ENCODE assay signal across 13 cellular contexts in genomic region chr14:89519000-89519399, GRCh38.
DNase-seq lines count a peak whose midpoint lies in the region; ATAC-seq and TF ChIP-seq lines count a peak whose summit lies in the region.
"Had no signal": no experiment of that assay in that cellular context is flagged by ENCODE, and none has a peak within 500 bp of the region (broad histone marks: within the 10 kb centered on the region; RNA-seq: fewer than 3 reads in every experiment).

No MANE protein-coding gene starts in this region.

- no peaks in the 10 kb centered on the region for H3K27me3 Mint-ChIP-seq in H9 (ENCODE audit: low read depth)
- H3K27me3 Mint-ChIP-seq in central memory CD8-positive, alpha-beta T cell = no peaks in the 10 kb centered on the region
- H3K27me3 Mint-ChIP-seq: CD8-positive, alpha-beta memory T cell; IgD-negative memory B cell had no signal

- H4K91ac ChIP-seq in H9 (ENCODE audit: insufficient read length, low read depth, low read length) (no peak overlapping the region), mesenchymal stem cell (ENCODE audit: low read length) (no peak overlapping the region)

- no peak overlapping the region for H2AFZ ChIP-seq in H9 (ENCODE audit: low read length)
- H2AFZ ChIP-seq in mesenchymal stem cell (ENCODE audit: low read depth, low read length) = no peak overlapping the region

- H3K4me1 Mint-ChIP-seq in H9 = peaks cover 11 to 15% of the 10 kb centered on the region in 2 experiments
- peaks cover 50% of the 10 kb centered on the region for H3K4me1 Mint-ChIP-seq in central memory CD8-positive, alpha-beta T cell

- H3K18ac ChIP-seq in H9 (ENCODE audit: insufficient read length, low read depth, low read length) (no peak overlapping the region), mesenchymal stem cell (ENCODE audit: low read depth in 1 of 2, low read length in 2 of 2) (no peak overlapping the region)

- H3K4me1 ChIP-seq in H9 (ENCODE audit: insufficient read depth, low read length) (no peaks in the 10 kb centered on the region), mesenchymal stem cell (ENCODE audit: control insufficient read depth, insufficient read depth, low read depth, low read length) (no peaks in the 10 kb centered on the region)
- H3K4me1 ChIP-seq: Caco-2 had no signal

- no peak overlapping the region for H2AK5ac ChIP-seq in H9 (ENCODE audit: insufficient read length, low read length)
- H2AK5ac ChIP-seq in mesenchymal stem cell (ENCODE audit: low read length, severe bottlenecking) = peak overlapping the region; percentile 31

- no peaks in the 10 kb centered on the region for H3K27me3 ChIP-seq in H9 (ENCODE audit: insufficient read depth, low read length)
- no peaks in the 10 kb centered on the region for H3K27me3 ChIP-seq in mesenchymal stem cell (ENCODE audit: control insufficient read depth in 1 of 2, insufficient read depth in 1 of 2, low read length in 2 of 2)

- no peak for ATAC-seq in central memory CD8-positive, alpha-beta T cell (replicated peaks; ENCODE audit: extremely low read depth, poor library complexity, severe bottlenecking)

- H3K4me2 ChIP-seq in H9 (ENCODE audit: insufficient read depth, insufficient read length, low read length) (no peak overlapping the region), mesenchymal stem cell (ENCODE audit: low read length, poor library complexity, severe bottlenecking) (no peak overlapping the region)

- H2BK12ac ChIP-seq in H9 (ENCODE audit: insufficient read length, low read depth, low read length) = no peak overlapping the region
- no peak overlapping the region for H2BK12ac ChIP-seq in mesenchymal stem cell (ENCODE audit: low read length in 2 of 2)

- H2BK15ac ChIP-seq in H9 (ENCODE audit: low read depth, low read length) (no peak overlapping the region), mesenchymal stem cell (ENCODE audit: low read depth, poor library complexity, severe bottlenecking) (no peak overlapping the region)

- peaks cover 3% of the 10 kb centered on the region; the same call in 1 of the 2 replicates for H3K79me2 ChIP-seq in H9 (ENCODE audit: insufficient read depth, low read length)

- H3T11ph ChIP-seq in H9 (ENCODE audit: low read length) = no peak overlapping the region

- no peak overlapping the region for H3K4me3 Mint-ChIP-seq in H9
- H3K4me3 Mint-ChIP-seq in central memory CD8-positive, alpha-beta T cell = no peak overlapping the region
- H3K4me3 Mint-ChIP-seq: CD14-positive monocyte; CD8-positive, alpha-beta memory T cell; IgD-negative memory B cell had no signal

- peaks cover 21 to 30% (median 28%) of the 10 kb centered on the region in 3 experiments for H3K36me3 Mint-ChIP-seq in H9 (ENCODE audit: insufficient read depth in 1 of 3, low read depth in 3 of 3)
- H3K36me3 Mint-ChIP-seq in central memory CD8-positive, alpha-beta T cell (ENCODE audit: insufficient read depth) = peaks cover 12% of the 10 kb centered on the region

- H3K23me2 ChIP-seq in H9 (ENCODE audit: insufficient read length, low read depth, low read length, poor library complexity, severe bottlenecking) = no peaks in the 10 kb centered on the region

- H2BK120ac ChIP-seq in H9 (ENCODE audit: low read depth, low read length, poor library complexity, severe bottlenecking) (no peak overlapping the region), mesenchymal stem cell (ENCODE audit: low read depth, low read length) (no peak overlapping the region)

- H3K23ac ChIP-seq in H9 (ENCODE audit: insufficient read length, low read depth, low read length) (no peak overlapping the region), mesenchymal stem cell (ENCODE audit: low read length in 2 of 2) (no peak overlapping the region)

- peaks cover 5 to 16% of the 10 kb centered on the region in 2 experiments; a peak in 3 of 5 replicates for H3K9me3 Mint-ChIP-seq in H9
- H3K9me3 Mint-ChIP-seq in central memory CD8-positive, alpha-beta T cell = no peaks in the 10 kb centered on the region

- peaks cover 0 to 4% of the 10 kb centered on the region in 2 experiments for H3K36me3 ChIP-seq in mesenchymal stem cell (ENCODE audit: control insufficient read depth in 1 of 2, insufficient read depth in 2 of 2, low read depth in 1 of 2, low read length in 2 of 2)

- H4K8ac ChIP-seq in H9 (replicated peaks; ENCODE audit: insufficient read length, low read depth, low read length) = no peak overlapping the region
- H4K8ac ChIP-seq in mesenchymal stem cell (ENCODE audit: low read length) = no peak overlapping the region

- no peak overlapping the region for H3K56ac ChIP-seq in H9 (ENCODE audit: insufficient read length, low read depth, low read length)

- TF ChIP-seq CTCF in H9 (conservative IDR thresholded peaks at IDR 0.05) = no peak

- H3K27ac ChIP-seq in H9 (ENCODE audit: insufficient read length, low read depth, low read length) (no peak overlapping the region), mesenchymal stem cell (ENCODE audit: low read length, poor library complexity, severe bottlenecking) (no peak overlapping the region), substantia nigra (ENCODE audit: low read depth, low read length, poor library complexity, severe bottlenecking) (no peak overlapping the region)

- H3K4me3 ChIP-seq in mesenchymal stem cell (ENCODE audit: insufficient read depth in 1 of 2, low read depth in 1 of 2, low read length in 2 of 2) = no peak overlapping the region

- H3K4ac ChIP-seq in H9 (ENCODE audit: low read depth, low read length) (no peak overlapping the region), mesenchymal stem cell (ENCODE audit: low read depth in 1 of 2, low read length in 2 of 2) (no peak overlapping the region)

- H2BK5ac ChIP-seq in H9 (ENCODE audit: insufficient read length, low read length) = no peak overlapping the region
- H2BK5ac ChIP-seq in mesenchymal stem cell (ENCODE audit: low read depth, low read length, poor library complexity, severe bottlenecking) = no peak overlapping the region

- no peaks in the 10 kb centered on the region for H4K20me1 ChIP-seq in H9 (ENCODE audit: control insufficient read depth, insufficient read depth, insufficient read length)

- H3K79me1 ChIP-seq in H9 (ENCODE audit: insufficient read depth, low read depth, low read length, poor library complexity, severe bottlenecking) (peaks cover 4% of the 10 kb centered on the region), mesenchymal stem cell (replicated peaks; ENCODE audit: low read length, poor library complexity, severe bottlenecking) (peaks cover 25% of the 10 kb centered on the region)

- no peak overlapping the region; the same call in 1 of the 2 replicates for H3K14ac ChIP-seq in H9 (ENCODE audit: insufficient read depth, low read length)
- no peak overlapping the region for H3K14ac ChIP-seq in mesenchymal stem cell (ENCODE audit: low read length in 2 of 2)

- H3K9ac ChIP-seq in H9 (ENCODE audit: extremely low read depth, insufficient read length, low read length) (no peak overlapping the region), mesenchymal stem cell (ENCODE audit: low read length) (no peak overlapping the region)

- WGBS in H9 (ENCODE audit: extremely low coverage, insufficient read length, low lambda C conversion rate) = no CpG with 5 or more reads among the region's 10 CpGs
- WGBS in mesenchymal stem cell = 96% methylated on average over 9 of the region's 10 CpGs

- H3K27ac Mint-ChIP-seq in H9 = peak overlapping the region; percentile 20 to 80 (median 38); a peak in 6 of 7 replicates
- peak overlapping the region; percentile 29 for H3K27ac Mint-ChIP-seq in central memory CD8-positive, alpha-beta T cell (ENCODE audit: low read depth)
- H3K27ac Mint-ChIP-seq: IgD-negative memory B cell had no signal

- no peaks in the 10 kb centered on the region for H3K9me3 ChIP-seq in H9 (ENCODE audit: control insufficient read depth, low read depth, low read length)
- peaks cover 11% of the 10 kb centered on the region for H3K9me3 ChIP-seq in mesenchymal stem cell (ENCODE audit: control insufficient read depth, low read length)
- H3K9me3 ChIP-seq: Caco-2 had no signal

- DNase-seq in AG08396 (ENCODE audit: low spot score) = peak; percentile 51
- DNase-seq in H9 = no peak
- DNase-seq in central memory CD8-positive, alpha-beta T cell (ENCODE audit: low spot score in 2 of 2) = no peak
- no peak for DNase-seq in mesenchymal stem cell
- no peak for DNase-seq in germinal center (ENCODE audit: low spot score)
- no peak for DNase-seq in putamen (ENCODE audit: low spot score)
- DNase-seq in substantia nigra (lab: John Stamatoyannopoulos, UW) = no peak
- DNase-seq: Caco-2; CD8-positive, alpha-beta memory T cell; DND-41; GDM1 had no signal

- H4K5ac ChIP-seq in H9 (ENCODE audit: insufficient read length, low read depth, low read length) = no peak overlapping the region

- no peak overlapping the region for H2BK20ac ChIP-seq in H9 (ENCODE audit: low read depth, low read length, poor library complexity, severe bottlenecking)
